Comparison of ENCODE assay signal across 11 cellular contexts in genomic region chr1:16076871-16077250, GRCh38. TPM values are rescaled to one million over a fixed set of nuclear protein-coding genes. Genes with fewer than 3 reads are reported as not detected.
DNase-seq lines count a peak whose midpoint lies in the region; ATAC-seq and TF ChIP-seq lines count a peak whose summit lies in the region.
"Had no signal": no experiment of that assay in that cellular context is flagged by ENCODE, and none has a peak within 500 bp of the region (broad histone marks: within the 10 kb centered on the region; RNA-seq: fewer than 3 reads in every experiment).

No MANE protein-coding gene starts in this region.

- intact Hi-C loops in mucosa of descending colon (cut with DNase I, micrococcal nuclease) (loop anchor here (5.0 to 10.0 kb wide), 2 partner anchors 168 to 280 kb away; no protein-coding TSS in a partner anchor), natural killer cell (cut with micrococcal nuclease) (no loop called here)

- H3K36me3 ChIP-seq in mucosa of descending colon (ENCODE audit: low read depth) (no peaks in the 10 kb centered on the region), SJCRH30 (no peaks in the 10 kb centered on the region)

- no peak overlapping the region for H3K27ac Mint-ChIP-seq in natural killer cell

- peaks cover 4% of the 10 kb centered on the region for H3K4me1 ChIP-seq in mucosa of descending colon (ENCODE audit: low read depth)
- peaks cover 10% of the 10 kb centered on the region for H3K4me1 ChIP-seq in SJCRH30

- no peaks in the 10 kb centered on the region for H3K9me3 ChIP-seq in mucosa of descending colon
- no peaks in the 10 kb centered on the region for H3K9me3 ChIP-seq in SJCRH30 (replicated peaks)

- H3K27me3 ChIP-seq in SJCRH30: peaks cover 12% of the 10 kb centered on the region; the same call in 1 of the 2 replicates

- H3K27me3 Mint-ChIP-seq in natural killer cell (ENCODE audit: low read depth in 2 of 2): peaks cover 10 to 21% of the 10 kb centered on the region in 2 donors

- H3K4me3 ChIP-seq in mucosa of descending colon (no peak overlapping the region), SJCRH30 (no peak overlapping the region)

- peak; percentile 6 for ATAC-seq in mucosa of descending colon
- ATAC-seq in natural killer cell: no peak
- no peak for ATAC-seq in HG03521 (IDR thresholded peaks at IDR 0.05; ENCODE audit: unreplicated experiment)

- TF ChIP-seq CTCF in mucosa of descending colon (IDR thresholded peaks at IDR 0.05) (no peak), natural killer cell (IDR thresholded peaks at IDR 0.05) (no peak)

- H3K4me3 Mint-ChIP-seq in natural killer cell: no peak overlapping the region

- DNase-seq in Daoy (ENCODE audit: low read depth) (peak; percentile 82), NCI-H510A (lab: John Stamatoyannopoulos, UW) (peak; percentile 49), epithelial cell of prostate (ENCODE audit: low read depth, low spot score) (no peak), mucosa of descending colon (no peak), natural killer cell (no peak), NCI-H2029 (lab: John Stamatoyannopoulos, UW) (no peak), SJCRH30 (no peak)
- DNase-seq: DMS153; hypothalamus; stimulated activated CD8-positive, alpha-beta memory T cell treated with anti-CD3 and anti-CD28 coated beads, Interleukin-4, amount 100 ng/mL, for 48 hours had no signal

- H3K36me3 Mint-ChIP-seq in natural killer cell: no peaks in the 10 kb centered on the region

- H3K9me3 Mint-ChIP-seq in natural killer cell: no peaks in the 10 kb centered on the region

- peaks cover 9 to 10% of the 10 kb centered on the region in 2 donors for H3K4me1 Mint-ChIP-seq in natural killer cell

- H3K27ac ChIP-seq in epithelial cell of prostate: peak overlapping the region; percentile 52
- no peak overlapping the region for H3K27ac ChIP-seq in SJCRH30

RNA-seq across cellular contexts. Expression of gene FAM131C, which starts 3.4 kb away (rescaled TPM):
- total RNA-seq in Daoy (2014; rRNA removed; shearing (Covaris generic)): 0.23 TPM in 1 of 2 replicates, not detected in the other
- total RNA-seq in mucosa of descending colon (1 to 10 TPM in 1 of 3 donors, not detected in 2; 3.5 TPM), natural killer cell (not detected)
- 0.10 TPM in 1 of 2 replicates, not detected in the other for total RNA-seq in SJCRH30 (2014; rRNA removed; shearing (Covaris generic))

RNA-seq across cellular contexts. Expression of gene CLCNKB, which starts 33.3 kb away (rescaled TPM):
- 0.11 and 0.33 TPM in 2 replicates for total RNA-seq in Daoy (2014; rRNA removed; shearing (Covaris generic))
- 1 to 10 TPM in 1 of 3 donors, not detected in 2; 1.2 TPM for total RNA-seq in mucosa of descending colon
- not detected for total RNA-seq in natural killer cell
- 0.08 TPM in 1 of 2 replicates, not detected in the other for total RNA-seq in SJCRH30 (2014; rRNA removed; shearing (Covaris generic))

RNA-seq across cellular contexts. Expression of gene CLCNKA, which starts 55.0 kb away (rescaled TPM):
- not detected in 2 replicates for total RNA-seq in Daoy (2014; rRNA removed; shearing (Covaris generic))
- total RNA-seq in mucosa of descending colon: 1 to 10 TPM in 2 of 3 donors, not detected in 1; 1.3 to 3.4 TPM
- under 1 TPM in 2 of 3 donors, not detected in 1; 0.16 to 0.33 TPM for total RNA-seq in natural killer cell
- 0.42 TPM in 1 of 2 replicates, not detected in the other for total RNA-seq in SJCRH30 (2014; rRNA removed; shearing (Covaris generic))

RNA-seq across cellular contexts. Expression of gene HSPB7, which starts 59.0 kb away (rescaled TPM):
- total RNA-seq in Daoy (2014; rRNA removed; shearing (Covaris generic)): 0.17 TPM in 1 of 2 replicates, not detected in the other
- total RNA-seq in mucosa of descending colon (10 to 100 TPM in 2 of 3 donors, 1 to 10 TPM in 1; 1.5 to 78.0 (median 13.0) TPM), natural killer cell (not detected)
- total RNA-seq in SJCRH30 (2014; rRNA removed; shearing (Covaris generic)): 81.4 and 83.9 TPM in 2 replicates

Comparison
In these comparisons a context has a peak if more than half of its experiments do, and no peak if none do; other contexts are left out.
1. DNase-seq: peak in Daoy (single experiment) and NCI-H510A (single experiment); none in epithelial cell of prostate (single experiment), mucosa of descending colon (0 of 3), natural killer cell (single experiment), NCI-H2029 (single experiment) and SJCRH30 (0 of 2).